29 cellular contexts compared by ENCODE assay signal in genomic region chr14:26414103-26414502, GRCh38.
"Had no signal": no experiment of that assay in that cellular context is flagged by ENCODE, and none has a peak within 500 bp of the region (broad histone marks: within the 10 kb centered on the region; RNA-seq: fewer than 3 reads in every experiment).

No MANE protein-coding gene starts in this region.

- H3K4me3 ChIP-seq: neural progenitor cell, ovary, psoas muscle, skin epidermis, smooth muscle cell, spleen, suprapubic skin, tibial artery, upper lobe of left lung, vagina had no signal

- H3K27me3 ChIP-seq: neural progenitor cell, ovary, spleen, suprapubic skin, testis, tibial artery, upper lobe of left lung, vagina had no signal

- H3K79me2 ChIP-seq: parathyroid adenoma had no signal

- FAIRE-seq: urothelium cell line had no signal

- H3K4me1 ChIP-seq: neural progenitor cell, parathyroid adenoma, psoas muscle, spleen, suprapubic skin, testis, tibial artery, upper lobe of left lung, vagina had no signal

- H3K36me3 ChIP-seq: neural progenitor cell, ovary, spleen, suprapubic skin, tibial artery, upper lobe of left lung, vagina had no signal

- H3K4me2 ChIP-seq: neural progenitor cell, smooth muscle cell had no signal

- H3K9ac ChIP-seq: neural progenitor cell, parathyroid adenoma had no signal

- H3K9me3 ChIP-seq: ovary, psoas muscle, suprapubic skin, testis, tibial artery, upper lobe of left lung, vagina had no signal

- DNase-seq: natural killer cell; occipital lobe; ovary; posterior cingulate gyrus; psoas muscle; right cardiac atrium; spleen; stimulated activated CD4-positive, alpha-beta T cell treated with anti-CD3 and anti-CD28 coated beads, Interleukin-12 subunit alpha, Interleukin-12 subunit beta, amount 100 ng/mL, for 4 hours; stimulated activated CD4-positive, alpha-beta T cell treated with anti-CD3 and anti-CD28 coated beads, Interleukin-1b, Interleukin-23, amount 100 ng/mL, for 48 hours; stimulated activated CD4-positive, alpha-beta T cell treated with anti-CD3 and anti-CD28 coated beads, Interleukin-4, amount 100 ng/mL, for 1 hour; stimulated activated CD4-positive, alpha-beta T cell treated with anti-CD3 and anti-CD28 coated beads, Interleukin-4, amount 100 ng/mL, for 4 hours; stimulated activated CD8-positive, alpha-beta memory T cell treated with anti-CD3 and anti-CD28 coated beads, Interleukin-4, amount 100 ng/mL, for 48 hours; stimulated activated naive CD4-positive, alpha-beta T cell; stimulated activated naive CD8-positive, alpha-beta T cell treated with anti-CD3 and anti-CD28 coated beads, Interleukin-15, amount 100 ng/mL, for 72 hours; stimulated activated naive CD8-positive, alpha-beta T cell treated with anti-CD3 and anti-CD28 coated beads, Interleukin-15, Interleukin-2, amounts not matched to agents 100 U/mL and 50 U/mL, for 24 hours; substantia nigra; testis; tibial artery; trophoblast cell; upper lobe of left lung had no signal

- H2AFZ ChIP-seq: neural progenitor cell, parathyroid adenoma had no signal

- H3K27ac ChIP-seq: neural progenitor cell, ovary, parathyroid adenoma, psoas muscle, skin epidermis, spleen, suprapubic skin, testis, tibial artery, upper lobe of left lung, vagina had no signal

- ATAC-seq: natural killer cell; psoas muscle; right cardiac atrium; sciatic nerve; stimulated activated memory B cell treated with anti-CD40 and anti-IgM and Interleukin-4, amounts not matched to agents 10 μg/mL and 1 μg/mL and 100 μg/mL, for 72 hours; stimulated activated naive CD8-positive, alpha-beta T cell treated with anti-CD3 and anti-CD28 coated beads, Interleukin-15, amount 100 ng/mL, for 72 hours; stimulated activated naive CD8-positive, alpha-beta T cell treated with anti-CD3 and anti-CD28 coated beads, Interleukin-15, Interleukin-2, amounts not matched to agents 100 U/mL and 50 U/mL, for 24 hours had no signal
